8 cellular contexts compared by ENCODE assay signal in genomic region chr1:96538883-96539282, GRCh38.
DNase-seq lines count a peak whose midpoint lies in the region; ATAC-seq and TF ChIP-seq lines count a peak whose summit lies in the region.

No MANE protein-coding gene starts in this region.

- no peaks in the 10 kb centered on the region for H3K36me3 ChIP-seq in MM.1S (replicated peaks; ENCODE audit: insufficient read depth, low read length)
- no peaks in the 10 kb centered on the region for H3K36me3 ChIP-seq in naive thymus-derived CD4-positive, alpha-beta T cell (ENCODE audit: control insufficient read depth in 2 of 3, insufficient read depth in 3 of 3, low read length in 3 of 3)

- in situ Hi-C loops in astrocyte of the spinal cord (cut with HindIII; ENCODE audit: low sequenced_read_pairs): no loop called here

- H3K4me3 ChIP-seq in astrocyte of the spinal cord (ENCODE audit: low read depth, low read length): no peak overlapping the region
- H3K4me3 ChIP-seq in skeletal muscle cell (ENCODE audit: low read depth, low read length): no peak overlapping the region
- H3K4me3 ChIP-seq in MM.1S (ENCODE audit: low read length): no peak overlapping the region
- H3K4me3 ChIP-seq in naive thymus-derived CD4-positive, alpha-beta T cell (ENCODE audit: low read length): no peak overlapping the region

- H3K4me3 Mint-ChIP-seq in naive thymus-derived CD4-positive, alpha-beta T cell: no peak overlapping the region

- H4K20me1 ChIP-seq in MM.1S (ENCODE audit: insufficient read depth, low read length): no peaks in the 10 kb centered on the region

- no peak overlapping the region for H3K4me2 ChIP-seq in MM.1S (ENCODE audit: low read depth, low read length)

- no peak for TF ChIP-seq CTCF in astrocyte of the spinal cord (IDR thresholded peaks at IDR 0.05; ENCODE audit: low read depth, low read length)
- no peak for TF ChIP-seq CTCF in MM.1S (IDR thresholded peaks at IDR 0.05; ENCODE audit: low read length)

- H3K9me3 ChIP-seq in MM.1S (replicated peaks; ENCODE audit: insufficient read depth, low read length): no peaks in the 10 kb centered on the region
- H3K9me3 ChIP-seq in naive thymus-derived CD4-positive, alpha-beta T cell (ENCODE audit: control insufficient read depth in 2 of 3, low read length in 3 of 3): no peaks in the 10 kb centered on the region

- no peak overlapping the region for H3K27ac Mint-ChIP-seq in naive thymus-derived CD4-positive, alpha-beta T cell

- no peaks in the 10 kb centered on the region for H3F3A ChIP-seq in MM.1S (ENCODE audit: insufficient read depth, low read length)

- POLR2A ChIA-PET in naive thymus-derived CD4-positive, alpha-beta T cell (lab: Charles Lee): no interaction called here

- H2AFZ ChIP-seq in MM.1S (ENCODE audit: low read length): no peak overlapping the region

- H3K9me2 ChIP-seq in MM.1S (replicated peaks; ENCODE audit: insufficient read depth, low read length): no peaks in the 10 kb centered on the region

- peaks cover 0 to 4% (median 0%) of the 10 kb centered on the region in 5 donors for H3K27me3 Mint-ChIP-seq in naive thymus-derived CD4-positive, alpha-beta T cell

- peak; percentile 76 for ATAC-seq in left ventricle myocardium superior
- no peak for ATAC-seq in naive thymus-derived CD4-positive, alpha-beta T cell

- intact Hi-C loops in left ventricle myocardium superior (cut with micrococcal nuclease): no loop called here
- intact Hi-C loops in naive thymus-derived CD4-positive, alpha-beta T cell (cut with micrococcal nuclease): no loop called here

- H3K36me3 Mint-ChIP-seq in naive thymus-derived CD4-positive, alpha-beta T cell: no peaks in the 10 kb centered on the region

- H3K9ac ChIP-seq in MM.1S (ENCODE audit: low read length): no peak overlapping the region

- DNase-seq in GM03348 (ENCODE audit: low spot score): peak; percentile 58
- DNase-seq in astrocyte of the spinal cord (ENCODE audit: low read depth, low spot score): peak; percentile 90
- no peak for DNase-seq in left ventricle myocardium superior
- peak; percentile 94 for DNase-seq in skeletal muscle cell (ENCODE audit: low read depth)
- no peak for DNase-seq in C1 segment of cervical spinal cord (lab: John Stamatoyannopoulos, UW)
- no peak for DNase-seq in MM.1S
- DNase-seq in T-helper 9 cell: no peak
- no peak for DNase-seq in naive thymus-derived CD4-positive, alpha-beta T cell

- CTCF ChIA-PET in naive thymus-derived CD4-positive, alpha-beta T cell (lab: Charles Lee): no interaction called here

- H3K27me3 ChIP-seq in MM.1S (replicated peaks; ENCODE audit: insufficient read depth, low read length): no peaks in the 10 kb centered on the region
- peaks cover 0 to 2% of the 10 kb centered on the region in 2 donors for H3K27me3 ChIP-seq in naive thymus-derived CD4-positive, alpha-beta T cell (ENCODE audit: control insufficient read depth in 2 of 2, insufficient read depth in 2 of 2, low read length in 2 of 2)

- H3K79me2 ChIP-seq in MM.1S (ENCODE audit: low read length): no peaks in the 10 kb centered on the region

- H3K27ac ChIP-seq in MM.1S (ENCODE audit: low read length): no peak overlapping the region
- no peak overlapping the region for H3K27ac ChIP-seq in naive thymus-derived CD4-positive, alpha-beta T cell (ENCODE audit: low read depth, low read length)

- no peaks in the 10 kb centered on the region for H3K4me1 Mint-ChIP-seq in naive thymus-derived CD4-positive, alpha-beta T cell

- peaks cover 0 to 3% (median 0%) of the 10 kb centered on the region in 11 donors for H3K9me3 Mint-ChIP-seq in naive thymus-derived CD4-positive, alpha-beta T cell

- no peaks in the 10 kb centered on the region for H3K4me1 ChIP-seq in MM.1S (ENCODE audit: low read length)
- H3K4me1 ChIP-seq in naive thymus-derived CD4-positive, alpha-beta T cell (ENCODE audit: control insufficient read depth in 2 of 2, insufficient read depth in 2 of 2, low read length in 2 of 2): no peaks in the 10 kb centered on the region

Comparison
In these comparisons a context has a peak if more than half of its experiments do, and no peak if none do; other contexts are left out.
1. DNase-seq: peak in GM03348 (single experiment), astrocyte of the spinal cord (single experiment) and skeletal muscle cell (single experiment); none in left ventricle myocardium superior (single experiment), C1 segment of cervical spinal cord (0 of 14), MM.1S (single experiment), T-helper 9 cell (single experiment) and naive thymus-derived CD4-positive, alpha-beta T cell (0 of 9).